In the genomic region with DNA sequence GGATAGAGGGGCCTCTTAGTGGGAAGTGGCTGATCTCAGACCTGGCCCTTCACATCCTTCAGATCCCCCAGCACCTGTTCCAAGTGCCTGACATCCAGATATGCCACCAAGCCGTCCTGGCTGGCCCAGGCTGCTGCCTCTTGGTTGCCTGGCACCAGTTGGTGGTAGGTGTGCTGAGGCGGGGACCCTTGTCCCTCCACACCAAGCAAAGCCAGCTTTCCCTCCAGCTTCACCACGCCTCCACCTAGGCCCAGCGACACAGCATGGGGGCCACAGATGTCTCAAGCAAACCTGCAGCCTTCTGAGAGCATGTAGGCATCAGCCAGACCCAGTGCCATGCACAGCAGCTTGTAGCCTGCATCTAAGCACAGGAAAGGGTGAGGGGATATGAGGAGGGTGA, we compare ENCODE assay signal across 16 cellular contexts.
"Had no signal": no experiment of that assay in that cellular context is flagged by ENCODE, and none has a peak within 500 bp of the region (broad histone marks: within the 10 kb centered on the region; RNA-seq: fewer than 3 reads in every experiment).

No MANE protein-coding gene starts in this region.

- ATAC-seq: activated T-cell treated with anti-CD3 and anti-CD28 coated beads, Interleukin-2, amount 50 U/mL, for 72 hours; gastrocnemius medialis; lower lobe of right lung; natural killer cell; stimulated activated naive CD8-positive, alpha-beta T cell treated with anti-CD3 and anti-CD28 coated beads, Interleukin-15, amount 100 ng/mL, for 72 hours; T-cell had no signal

- H3K27me3 ChIP-seq: gastrocnemius medialis, thyroid gland had no signal

- H3K36me3 ChIP-seq: gastrocnemius medialis, thyroid gland had no signal

- H3K27me3 Mint-ChIP-seq: activated CD4-positive, alpha-beta memory T cell treated with anti-CD3 and anti-CD28 coated beads for 36 hours; stimulated activated naive CD8-positive, alpha-beta T cell treated with anti-CD3 and anti-CD28 coated beads, Interleukin-15, amount 100 ng/mL, for 72 hours; T-cell had no signal

- H3K9me3 ChIP-seq: gastrocnemius medialis, lower lobe of right lung, thyroid gland had no signal

- H3K4me3 ChIP-seq: coronary artery, gastrocnemius medialis, lower lobe of right lung, thyroid gland had no signal

- H3K9me3 Mint-ChIP-seq: activated CD4-positive, alpha-beta memory T cell treated with anti-CD3 and anti-CD28 coated beads for 36 hours; activated T-cell treated with anti-CD3 and anti-CD28 coated beads, Interleukin-2, amount 50 U/mL, for 72 hours; natural killer cell; stimulated activated naive CD8-positive, alpha-beta T cell treated with anti-CD3 and anti-CD28 coated beads, Interleukin-15, amount 100 ng/mL, for 72 hours; T-cell had no signal

- H3K4me3 Mint-ChIP-seq: activated CD4-positive, alpha-beta memory T cell treated with anti-CD3 and anti-CD28 coated beads for 36 hours; activated T-cell treated with anti-CD3 and anti-CD28 coated beads, Interleukin-2, amount 50 U/mL, for 72 hours; natural killer cell; stimulated activated naive CD8-positive, alpha-beta T cell treated with anti-CD3 and anti-CD28 coated beads, Interleukin-15, amount 100 ng/mL, for 72 hours; T-cell had no signal

- DNase-seq: activated CD4-positive, alpha-beta memory T cell treated with anti-CD3 and anti-CD28 coated beads for 36 hours; activated CD4-positive, alpha-beta T cell treated with anti-CD3 and anti-CD28 coated beads for 1 hour; activated T-cell treated with anti-CD3 and anti-CD28 coated beads, Interleukin-2, amount 50 U/mL, for 72 hours; caudate nucleus; effector CD4-positive, alpha-beta T cell; gastrocnemius medialis; kidney glomerular epithelial cell; lower lobe of right lung; natural killer cell; stimulated activated CD4-positive, alpha-beta T cell treated with anti-CD3 and anti-CD28 coated beads, Interleukin-4, amount 100 ng/mL, for 1 hour; stimulated activated naive CD8-positive, alpha-beta T cell treated with anti-CD3 and anti-CD28 coated beads, Interleukin-15, amount 100 ng/mL, for 72 hours; T-cell; T1000; thyroid gland had no signal

- H3K27ac Mint-ChIP-seq: activated CD4-positive, alpha-beta memory T cell treated with anti-CD3 and anti-CD28 coated beads for 36 hours; activated T-cell treated with anti-CD3 and anti-CD28 coated beads, Interleukin-2, amount 50 U/mL, for 72 hours; stimulated activated naive CD8-positive, alpha-beta T cell treated with anti-CD3 and anti-CD28 coated beads, Interleukin-15, amount 100 ng/mL, for 72 hours; T-cell had no signal

- H3K27ac ChIP-seq: coronary artery, epithelial cell of prostate, gastrocnemius medialis, lower lobe of right lung, thyroid gland had no signal

- H3K36me3 Mint-ChIP-seq: activated CD4-positive, alpha-beta memory T cell treated with anti-CD3 and anti-CD28 coated beads for 36 hours; natural killer cell; T-cell had no signal
